In the genomic region with DNA sequence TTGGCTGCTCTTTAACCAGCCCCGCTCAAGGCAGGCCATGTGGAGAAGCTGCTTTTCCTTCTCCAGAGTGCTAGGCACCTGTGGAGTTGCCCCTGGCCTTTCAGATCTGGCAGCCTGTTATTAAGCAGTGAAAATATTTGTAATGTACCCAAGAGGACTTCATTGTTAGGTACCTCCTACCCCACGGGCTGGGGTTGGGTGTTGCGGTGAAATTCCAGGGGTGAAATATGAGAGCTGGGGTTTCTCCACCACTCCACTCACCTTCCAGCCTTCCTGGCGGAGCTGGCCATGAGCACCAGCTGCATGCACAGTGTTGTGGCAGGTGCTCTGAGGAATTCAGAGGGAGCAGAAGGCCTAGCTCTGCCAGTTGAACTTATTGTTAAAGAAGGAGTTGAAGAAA, we compare ENCODE assay signal across 37 cellular contexts. TPM values are rescaled to one million over a fixed set of nuclear protein-coding genes. Genes with fewer than 3 reads are reported as not detected.
"Had no signal": no experiment of that assay in that cellular context is flagged by ENCODE, and none has a peak within 500 bp of the region (broad histone marks: within the 10 kb centered on the region; RNA-seq: fewer than 3 reads in every experiment).

No MANE protein-coding gene starts in this region.

- H3K4me3 ChIP-seq: heart left ventricle, left ventricle myocardium inferior, lung, mucosa of descending colon, ovary, sigmoid colon, uterus had no signal

- DNase-seq: activated CD4-positive, alpha-beta memory T cell treated with anti-CD3 and anti-CD28 coated beads for 36 hours; activated CD4-positive, alpha-beta T cell treated with anti-CD3 and anti-CD28 coated beads, Interleukin-2, amount 10 ng/mL, durations not matched to agents 24 days and 14 days; activated CD4-positive, CD25-positive, alpha-beta regulatory T cell treated with anti-CD3 and anti-CD28 coated beads, Interleukin-2, amount 50 U/mL, for 72 hours; activated CD8-positive, alpha-beta memory T cell treated with anti-CD3 and anti-CD28 coated beads, Interleukin-2, amount 50 U/mL, for 4 hours; activated gamma-delta T cell treated with Interleukin-2 at 50 U/mL for 16 hours; activated naive CD4-positive, alpha-beta T cell treated with anti-CD3 and anti-CD28 coated beads, Interleukin-2, amount 50 U/mL, for 16 hours; activated T-cell treated with anti-CD3 and anti-CD28 coated beads, Interleukin-2, amount 50 U/mL, for 24 hours; amniotic stem cell; brain microvascular endothelial cell; caudate nucleus; cortex of kidney; heart left ventricle; left ventricle myocardium inferior; mucosa of descending colon; ovary; retina; sigmoid colon; small intestine; stimulated activated CD4-positive, alpha-beta T cell treated with anti-CD3 and anti-CD28 coated beads, Interleukin-1b, Interleukin-23, amount 100 ng/mL, for 48 hours; stimulated activated CD4-positive, alpha-beta T cell treated with anti-CD3 and anti-CD28 coated beads, Interleukin-4, amount 100 ng/mL, for 4 hours; stimulated activated CD8-positive, alpha-beta memory T cell treated with anti-CD3 and anti-CD28 coated beads, Interleukin-4, amount 100 ng/mL, for 48 hours; stimulated activated naive CD8-positive, alpha-beta T cell treated with anti-CD3 and anti-CD28 coated beads, Interleukin-15, amount 100 ng/mL, for 72 hours; substantia nigra; uterus had no signal

- H3K27ac Mint-ChIP-seq: activated CD4-positive, alpha-beta memory T cell treated with anti-CD3 and anti-CD28 coated beads for 36 hours; activated CD4-positive, alpha-beta T cell treated with anti-CD3 and anti-CD28 coated beads, Interleukin-2, amount 10 ng/mL, durations not matched to agents 24 days and 14 days; activated T-cell treated with anti-CD3 and anti-CD28 coated beads, Interleukin-2, amount 50 U/mL, for 24 hours; nephron; progenitor cell of endocrine pancreas; stimulated activated memory B cell treated with anti-CD40 and anti-IgM and Interleukin-4, amounts not matched to agents 10 μg/mL and 1 μg/mL and 100 μg/mL, for 72 hours; stimulated activated naive CD8-positive, alpha-beta T cell treated with anti-CD3 and anti-CD28 coated beads, Interleukin-15, amount 100 ng/mL, for 72 hours; type B pancreatic cell had no signal

- H3K4me3 Mint-ChIP-seq: activated CD4-positive, alpha-beta memory T cell treated with anti-CD3 and anti-CD28 coated beads for 36 hours; activated CD4-positive, alpha-beta T cell treated with anti-CD3 and anti-CD28 coated beads, Interleukin-2, amount 10 ng/mL, durations not matched to agents 24 days and 14 days; activated T-cell treated with anti-CD3 and anti-CD28 coated beads, Interleukin-2, amount 50 U/mL, for 24 hours; nephron; stimulated activated memory B cell treated with anti-CD40 and anti-IgM and Interleukin-4, amounts not matched to agents 10 μg/mL and 1 μg/mL and 100 μg/mL, for 72 hours; stimulated activated naive CD8-positive, alpha-beta T cell treated with anti-CD3 and anti-CD28 coated beads, Interleukin-15, amount 100 ng/mL, for 72 hours; type B pancreatic cell had no signal

- H3K36me3 ChIP-seq: brain microvascular endothelial cell, sigmoid colon, uterus had no signal

- H3K27ac ChIP-seq: brain microvascular endothelial cell, heart left ventricle, left ventricle myocardium inferior, ovary, sigmoid colon, uterus, VCaP had no signal

- H3K36me3 Mint-ChIP-seq: activated CD4-positive, alpha-beta memory T cell treated with anti-CD3 and anti-CD28 coated beads for 36 hours had no signal

- H3K4me1 ChIP-seq: heart left ventricle, left ventricle myocardium inferior, sigmoid colon, uterus had no signal

- H3K27me3 ChIP-seq: brain microvascular endothelial cell, heart left ventricle, ovary, sigmoid colon, uterus had no signal

- H3K27me3 Mint-ChIP-seq: activated CD4-positive, alpha-beta T cell treated with anti-CD3 and anti-CD28 coated beads, Interleukin-2, amount 10 ng/mL, durations not matched to agents 24 days and 14 days; activated T-cell treated with anti-CD3 and anti-CD28 coated beads, Interleukin-2, amount 50 U/mL, for 24 hours; progenitor cell of endocrine pancreas; stimulated activated naive CD8-positive, alpha-beta T cell treated with anti-CD3 and anti-CD28 coated beads, Interleukin-15, amount 100 ng/mL, for 72 hours; type B pancreatic cell had no signal

- H3K9me3 Mint-ChIP-seq: activated CD4-positive, alpha-beta T cell treated with anti-CD3 and anti-CD28 coated beads, Interleukin-2, amount 10 ng/mL, durations not matched to agents 24 days and 14 days; activated T-cell treated with anti-CD3 and anti-CD28 coated beads, Interleukin-2, amount 50 U/mL, for 24 hours; type B pancreatic cell had no signal

- H3K4me1 Mint-ChIP-seq: activated CD4-positive, alpha-beta T cell treated with anti-CD3 and anti-CD28 coated beads, Interleukin-2, amount 10 ng/mL, durations not matched to agents 24 days and 14 days; nephron; stimulated activated memory B cell treated with anti-CD40 and anti-IgM and Interleukin-4, amounts not matched to agents 10 μg/mL and 1 μg/mL and 100 μg/mL, for 72 hours; stimulated activated naive CD8-positive, alpha-beta T cell treated with anti-CD3 and anti-CD28 coated beads, Interleukin-15, amount 100 ng/mL, for 72 hours had no signal

- ATAC-seq: heart left ventricle; mucosa of descending colon; stimulated activated memory B cell treated with anti-CD40 and anti-IgM and Interleukin-4, amounts not matched to agents 10 μg/mL and 1 μg/mL and 100 μg/mL, for 72 hours; stimulated activated naive CD8-positive, alpha-beta T cell treated with anti-CD3 and anti-CD28 coated beads, Interleukin-15, amount 100 ng/mL, for 72 hours had no signal

- H3K9me3 ChIP-seq: mucosa of descending colon, ovary, uterus had no signal

RNA-seq across cellular contexts. Expression of a gene that starts 39.1 kb away (rescaled TPM):
- total RNA-seq: activated CD4-positive, alpha-beta memory T cell treated with anti-CD3 and anti-CD28 coated beads for 36 hours; activated CD4-positive, alpha-beta T cell treated with anti-CD3 and anti-CD28 coated beads, Interleukin-2, amount 10 ng/mL, durations not matched to agents 24 days and 14 days; activated CD8-positive, alpha-beta memory T cell treated with anti-CD3 and anti-CD28 coated beads for 36 hours; astrocyte; chondrocyte; endothelial cell of umbilical vein; fibroblast of lung; fibroblast of villous mesenchyme; left ventricle myocardium inferior; lung; mesenteric fat pad; mucosa of descending colon; progenitor cell of endocrine pancreas; sigmoid colon; uterus had no signal
